ENCODE assay signal across 1 cellular context in the genomic region with DNA sequence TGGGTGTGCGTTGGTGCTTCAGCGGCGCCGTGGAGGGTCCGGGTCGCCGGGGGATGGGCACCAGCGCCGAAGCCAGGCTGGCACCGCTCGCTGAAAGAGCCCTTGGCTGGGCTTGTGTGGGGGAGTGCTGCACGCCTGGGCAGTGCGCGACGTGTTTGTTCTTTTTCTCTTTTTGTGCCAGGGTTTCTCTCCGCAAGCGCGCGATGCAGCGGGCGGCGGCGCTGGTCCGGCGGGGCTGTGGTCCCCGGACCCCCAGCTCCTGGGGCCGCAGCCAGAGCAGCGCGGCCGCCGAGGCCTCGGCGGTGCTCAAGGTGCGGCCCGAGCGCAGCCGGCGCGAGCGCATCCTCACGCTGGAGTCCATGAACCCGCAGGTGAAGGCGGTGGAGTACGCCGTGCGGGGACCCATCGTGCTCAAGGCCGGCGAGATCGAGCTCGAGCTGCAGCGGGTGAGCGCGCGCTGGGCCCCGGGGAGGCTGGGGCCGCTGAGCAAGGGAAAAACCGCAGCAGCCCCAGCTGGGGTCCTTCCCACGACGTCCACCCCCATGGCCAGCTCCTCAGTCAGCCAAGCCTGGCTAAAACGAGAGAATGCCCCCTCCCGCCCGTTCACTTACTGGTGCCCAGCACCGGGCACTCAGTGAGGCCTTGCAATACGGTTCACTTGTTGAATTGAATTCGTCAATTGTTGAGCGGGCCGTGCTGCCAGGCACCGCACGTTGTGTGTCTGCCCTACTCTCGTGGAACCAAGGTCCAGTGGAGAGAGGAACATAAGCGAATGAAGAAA.
TF ChIP-seq lines count a peak whose summit lies in the region.

No MANE protein-coding gene starts in this region.

TF ChIP-seq in HepG2, 621 proteins besides CTCF, POLR2A, EP300 and RAD21 (continued from another document):
- TF ChIP-seq, protein P1, sequence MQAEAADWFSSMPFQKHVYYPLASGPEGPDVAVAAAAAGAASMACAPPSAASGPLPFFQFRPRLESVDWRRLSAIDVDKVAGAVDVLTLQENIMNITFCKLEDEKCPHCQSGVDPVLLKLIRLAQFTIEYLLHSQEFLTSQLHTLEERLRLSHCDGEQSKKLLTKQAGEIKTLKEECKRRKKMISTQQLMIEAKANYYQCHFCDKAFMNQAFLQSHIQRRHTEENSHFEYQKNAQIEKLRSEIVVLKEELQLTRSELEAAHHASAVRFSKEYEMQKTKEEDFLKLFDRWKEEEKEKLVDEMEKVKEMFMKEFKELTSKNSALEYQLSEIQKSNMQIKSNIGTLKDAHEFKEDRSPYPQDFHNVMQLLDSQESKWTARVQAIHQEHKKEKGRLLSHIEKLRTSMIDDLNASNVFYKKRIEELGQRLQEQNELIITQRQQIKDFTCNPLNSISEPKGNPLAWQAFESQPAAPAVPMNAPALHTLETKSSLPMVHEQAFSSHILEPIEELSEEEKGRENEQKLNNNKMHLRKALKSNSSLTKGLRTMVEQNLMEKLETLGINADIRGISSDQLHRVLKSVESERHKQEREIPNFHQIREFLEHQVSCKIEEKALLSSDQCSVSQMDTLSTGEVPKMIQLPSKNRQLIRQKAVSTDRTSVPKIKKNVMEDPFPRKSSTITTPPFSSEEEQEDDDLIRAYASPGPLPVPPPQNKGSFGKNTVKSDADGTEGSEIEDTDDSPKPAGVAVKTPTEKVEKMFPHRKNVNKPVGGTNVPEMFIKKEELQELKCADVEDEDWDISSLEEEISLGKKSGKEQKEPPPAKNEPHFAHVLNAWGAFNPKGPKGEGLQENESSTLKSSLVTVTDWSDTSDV (CRISPR knock-in tag; IDR thresholded peaks at IDR 0.05): peak; percentile 86
- TF ChIP-seq ZMYM3 (CRISPR knock-in tag; IDR thresholded peaks at IDR 0.05) (no peak), ZNF256 (CRISPR knock-in tag; conservative IDR thresholded peaks at IDR 0.05) (no peak), FOXO1 (CRISPR knock-in tag; IDR thresholded peaks at IDR 0.05) (no peak), ZNF101 (CRISPR knock-in tag; IDR thresholded peaks at IDR 0.05; ENCODE audit: borderline replicate concordance, low read depth) (no peak), HOXA7 (CRISPR knock-in tag; IDR thresholded peaks at IDR 0.05) (no peak), RBM22 (optimal IDR thresholded peaks at IDR 0.05; ENCODE audit: low read length) (no peak), ZUFSP (CRISPR knock-in tag; IDR thresholded peaks at IDR 0.05; ENCODE audit: borderline replicate concordance) (no peak), SRF (IDR thresholded peaks at IDR 0.05; ENCODE audit: low read depth, low read length) (no peak), RAD51 (IDR thresholded peaks at IDR 0.05; ENCODE audit: borderline replicate concordance) (no peak), THAP11 (CRISPR knock-in tag; IDR thresholded peaks at IDR 0.05) (no peak), KAT7 (CRISPR knock-in tag; IDR thresholded peaks at IDR 0.05; ENCODE audit: borderline replicate concordance) (0 out of 2 replicates have a peak, but pooled peaks have one; percentile 4), NR2F2 (IDR thresholded peaks at IDR 0.05; ENCODE audit: borderline replicate concordance, low read depth) (no peak), CEBPB (IDR thresholded peaks at IDR 0.05; ENCODE audit: borderline replicate concordance, low read depth, low read length) (no peak), DPF2 (CRISPR knock-in tag; IDR thresholded peaks at IDR 0.05; ENCODE audit: borderline replicate concordance, low read depth) (no peak), GPBP1L1 (CRISPR knock-in tag; IDR thresholded peaks at IDR 0.05) (no peak), PRPF4 (IDR thresholded peaks at IDR 0.05; ENCODE audit: low read depth, low read length, poor library complexity, severe bottlenecking) (no peak), SPEN (CRISPR knock-in tag; IDR thresholded peaks at IDR 0.05; ENCODE audit: low read depth) (no peak), CC2D1A (CRISPR knock-in tag; IDR thresholded peaks at IDR 0.05) (no peak), GATAD2A (CRISPR knock-in tag; IDR thresholded peaks at IDR 0.05) (no peak), ZNF441 (CRISPR knock-in tag; IDR thresholded peaks at IDR 0.05; ENCODE audit: borderline replicate concordance) (no peak), MAFK (conservative IDR thresholded peaks at IDR 0.05 in 1 of 2, IDR thresholded peaks at IDR 0.05 in 1 of 2; ENCODE audit: low read length in 2 of 2) (no peak), BCLAF1 (IDR thresholded peaks at IDR 0.05) (no peak), STAG1 (CRISPR knock-in tag; IDR thresholded peaks at IDR 0.05) (no peak; the same call in 1 of the 2 replicates), SNAI1 (CRISPR knock-in tag; IDR thresholded peaks at IDR 0.05; ENCODE audit: borderline replicate concordance) (peak; percentile 50), SP1 (IDR thresholded peaks at IDR 0.05) (no peak), SP1 (CRISPR knock-in tag; IDR thresholded peaks at IDR 0.05) (no peak), ZNF432 (CRISPR knock-in tag; IDR thresholded peaks at IDR 0.05; ENCODE audit: borderline replicate concordance) (0 out of 2 replicates have a peak, but pooled peaks have one; percentile 83), ZFP36L2 (CRISPR knock-in tag; IDR thresholded peaks at IDR 0.05) (no peak), ARID2 (CRISPR knock-in tag; IDR thresholded peaks at IDR 0.05; ENCODE audit: borderline replicate concordance) (no peak), ZNF543 (CRISPR knock-in tag; IDR thresholded peaks at IDR 0.05) (peak; percentile 65), FLYWCH1 (CRISPR knock-in tag; IDR thresholded peaks at IDR 0.05) (no peak), FOSL2 (CRISPR knock-in tag; IDR thresholded peaks at IDR 0.05) (no peak), EED (CRISPR knock-in tag; IDR thresholded peaks at IDR 0.05) (no peak), PHF5A (CRISPR knock-in tag; IDR thresholded peaks at IDR 0.05; ENCODE audit: low read depth, unreplicated experiment) (no peak), DNMT3B (CRISPR knock-in tag; conservative IDR thresholded peaks at IDR 0.05) (no peak), HDAC2 (CRISPR knock-in tag; IDR thresholded peaks at IDR 0.05) (no peak), PITX1 (CRISPR knock-in tag; IDR thresholded peaks at IDR 0.05) (no peak), HNRNPK (IDR thresholded peaks at IDR 0.05; ENCODE audit: low read depth, low read length, poor library complexity, severe bottlenecking) (peak; percentile 55), ZSCAN21 (CRISPR knock-in tag; IDR thresholded peaks at IDR 0.05; ENCODE audit: borderline replicate concordance) (no peak), RFXAP (CRISPR knock-in tag; IDR thresholded peaks at IDR 0.05; ENCODE audit: borderline replicate concordance) (no peak), ZSCAN30 (CRISPR knock-in tag; IDR thresholded peaks at IDR 0.05) (no peak), ZNF225 (CRISPR knock-in tag; IDR thresholded peaks at IDR 0.05) (no peak), MEIS1 (CRISPR knock-in tag; IDR thresholded peaks at IDR 0.05; ENCODE audit: borderline replicate concordance) (no peak), ZNF317 (CRISPR knock-in tag; IDR thresholded peaks at IDR 0.05) (no peak)
- TF ChIP-seq, protein P2, sequence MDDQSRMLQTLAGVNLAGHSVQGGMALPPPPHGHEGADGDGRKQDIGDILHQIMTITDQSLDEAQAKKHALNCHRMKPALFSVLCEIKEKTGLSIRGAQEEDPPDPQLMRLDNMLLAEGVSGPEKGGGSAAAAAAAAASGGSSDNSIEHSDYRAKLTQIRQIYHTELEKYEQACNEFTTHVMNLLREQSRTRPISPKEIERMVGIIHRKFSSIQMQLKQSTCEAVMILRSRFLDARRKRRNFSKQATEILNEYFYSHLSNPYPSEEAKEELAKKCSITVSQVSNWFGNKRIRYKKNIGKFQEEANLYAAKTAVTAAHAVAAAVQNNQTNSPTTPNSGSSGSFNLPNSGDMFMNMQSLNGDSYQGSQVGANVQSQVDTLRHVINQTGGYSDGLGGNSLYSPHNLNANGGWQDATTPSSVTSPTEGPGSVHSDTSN (CRISPR knock-in tag; IDR thresholded peaks at IDR 0.05; ENCODE audit: borderline replicate concordance): no peak
- TF ChIP-seq, protein P3, sequence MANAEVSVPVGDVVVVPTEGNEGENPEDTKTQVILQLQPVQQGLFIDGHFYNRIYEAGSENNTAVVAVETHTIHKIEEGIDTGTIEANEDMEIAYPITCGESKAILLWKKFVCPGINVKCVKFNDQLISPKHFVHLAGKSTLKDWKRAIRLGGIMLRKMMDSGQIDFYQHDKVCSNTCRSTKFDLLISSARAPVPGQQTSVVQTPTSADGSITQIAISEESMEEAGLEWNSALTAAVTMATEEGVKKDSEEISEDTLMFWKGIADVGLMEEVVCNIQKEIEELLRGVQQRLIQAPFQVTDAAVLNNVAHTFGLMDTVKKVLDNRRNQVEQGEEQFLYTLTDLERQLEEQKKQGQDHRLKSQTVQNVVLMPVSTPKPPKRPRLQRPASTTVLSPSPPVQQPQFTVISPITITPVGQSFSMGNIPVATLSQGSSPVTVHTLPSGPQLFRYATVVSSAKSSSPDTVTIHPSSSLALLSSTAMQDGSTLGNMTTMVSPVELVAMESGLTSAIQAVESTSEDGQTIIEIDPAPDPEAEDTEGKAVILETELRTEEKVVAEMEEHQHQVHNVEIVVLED (CRISPR knock-in tag; IDR thresholded peaks at IDR 0.05; ENCODE audit: borderline replicate concordance): no peak
- TF ChIP-seq, protein P4, sequence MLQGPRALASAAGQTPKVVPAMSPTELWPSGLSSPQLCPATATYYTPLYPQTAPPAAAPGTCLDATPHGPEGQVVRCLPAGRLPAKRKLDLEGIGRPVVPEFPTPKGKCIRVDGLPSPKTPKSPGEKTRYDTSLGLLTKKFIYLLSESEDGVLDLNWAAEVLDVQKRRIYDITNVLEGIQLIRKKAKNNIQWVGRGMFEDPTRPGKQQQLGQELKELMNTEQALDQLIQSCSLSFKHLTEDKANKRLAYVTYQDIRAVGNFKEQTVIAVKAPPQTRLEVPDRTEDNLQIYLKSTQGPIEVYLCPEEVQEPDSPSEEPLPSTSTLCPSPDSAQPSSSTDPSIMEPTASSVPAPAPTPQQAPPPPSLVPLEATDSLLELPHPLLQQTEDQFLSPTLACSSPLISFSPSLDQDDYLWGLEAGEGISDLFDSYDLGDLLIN (CRISPR knock-in tag; IDR thresholded peaks at IDR 0.05; ENCODE audit: borderline replicate concordance): no peak
TF ChIP-seq in HepG2: peak in this region for 92.
